Comparison of ENCODE assay signal across 1 cellular context in genomic region chr5:682651-683358, GRCh38. TPM values are rescaled to one million over a fixed set of nuclear protein-coding genes. Genes with fewer than 3 reads are reported as not detected.
"Had no signal": no experiment of that assay in that cellular context is flagged by ENCODE, and none has a peak within 500 bp of the region (broad histone marks: within the 10 kb centered on the region; RNA-seq: fewer than 3 reads in every experiment).

No MANE protein-coding gene starts in this region.

RNA-seq across cellular contexts. Expression of gene TPPP, which starts 10.3 kb away (rescaled TPM):
- total RNA-seq: activated CD4-positive, alpha-beta T cell treated with anti-CD3 and anti-CD28 coated beads, Interleukin-2, amount 10 ng/mL, durations not matched to agents 24 days and 14 days had no signal
